In the genomic region with DNA sequence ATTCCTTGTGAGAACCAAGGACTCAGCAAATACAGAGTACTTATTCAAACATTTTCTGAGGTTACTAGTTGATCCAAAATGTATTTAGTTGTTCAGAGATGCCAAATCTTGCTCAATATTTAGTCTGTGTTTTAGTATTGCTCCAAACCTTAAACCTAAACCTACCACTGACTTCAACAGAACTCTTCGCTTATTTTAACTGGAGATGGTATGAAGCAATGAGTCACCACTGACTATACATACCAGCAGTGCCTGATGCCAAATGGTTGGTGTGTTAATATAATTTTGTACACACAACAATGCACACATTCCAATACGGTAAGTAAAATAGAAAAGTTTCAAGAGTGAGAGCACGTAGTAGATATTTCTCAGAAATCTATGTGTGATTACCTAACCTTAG, we compare ENCODE assay signal across 20 cellular contexts. TPM values are rescaled to one million over a fixed set of nuclear protein-coding genes. Genes with fewer than 3 reads are reported as not detected.
DNase-seq lines count a peak whose midpoint lies in the region; ATAC-seq, FAIRE-seq and TF ChIP-seq lines count a peak whose summit lies in the region.
"Had no signal": no experiment of that assay in that cellular context is flagged by ENCODE, and none has a peak within 500 bp of the region (broad histone marks: within the 10 kb centered on the region; RNA-seq: fewer than 3 reads in every experiment).

No MANE protein-coding gene starts in this region.

- TF ChIP-seq CTCF in CD4-positive, alpha-beta T cell (IDR thresholded peaks at IDR 0.05) = no peak
- no peak for TF ChIP-seq CTCF in choroid plexus epithelial cell (conservative IDR thresholded peaks at IDR 0.05; ENCODE audit: low read depth, low read length)

- no peak overlapping the region for H3K18ac ChIP-seq in mesenchymal stem cell (ENCODE audit: low read depth in 1 of 2, low read length in 2 of 2)

- H3K27me3 ChIP-seq in CD4-positive, alpha-beta T cell (ENCODE audit: control insufficient read depth, insufficient read depth, low read length) = no peaks in the 10 kb centered on the region
- H3K27me3 ChIP-seq in mesenchymal stem cell (ENCODE audit: control insufficient read depth in 1 of 2, insufficient read depth in 1 of 2, low read length in 2 of 2) = no peaks in the 10 kb centered on the region
- H3K27me3 ChIP-seq: uterus had no signal

- no peak overlapping the region for H3K23ac ChIP-seq in mesenchymal stem cell (ENCODE audit: low read length in 2 of 2)

- no peak overlapping the region for H2BK15ac ChIP-seq in mesenchymal stem cell (ENCODE audit: low read depth, poor library complexity, severe bottlenecking)

- no peaks in the 10 kb centered on the region for H3K36me3 Mint-ChIP-seq in CD4-positive, alpha-beta T cell (ENCODE audit: low read depth)

- intact Hi-C loops in CD4-positive, alpha-beta T cell (cut with DNase I, micrococcal nuclease) = no loop called here

- FAIRE-seq in RCC 7860 (lab: Jason Lieb, UNC) = peak; percentile 51
- FAIRE-seq: GM18507 had no signal

- no peak for ATAC-seq in CD4-positive, alpha-beta T cell (ENCODE audit: poor library complexity)
- no peak for ATAC-seq in GM19463 (IDR thresholded peaks at IDR 0.05; ENCODE audit: unreplicated experiment)
- ATAC-seq in GM18858 (IDR thresholded peaks at IDR 0.05; ENCODE audit: unreplicated experiment) = no peak
- ATAC-seq: activated CD8-positive, alpha-beta T cell treated with anti-CD3 and anti-CD28 coated beads, Interleukin-2, amount 10 ng/mL, durations not matched to agents 7 days and 5 days; activated naive CD8-positive, alpha-beta T cell treated with anti-CD3 and anti-CD28 coated beads, Interleukin-2, amount 50 U/mL, for 24 hours; left colon; stimulated activated naive CD8-positive, alpha-beta T cell treated with anti-CD3 and anti-CD28 coated beads, Interleukin-15, amount 100 ng/mL, for 72 hours had no signal

- no peak overlapping the region for H3K4me2 ChIP-seq in mesenchymal stem cell (ENCODE audit: low read length, poor library complexity, severe bottlenecking)
- H3K4me2 ChIP-seq: PC-9 had no signal

- peak overlapping the region; percentile 18 for H3K4me3 Mint-ChIP-seq in CD4-positive, alpha-beta T cell
- H3K4me3 Mint-ChIP-seq: activated CD8-positive, alpha-beta T cell treated with anti-CD3 and anti-CD28 coated beads, Interleukin-2, amount 10 ng/mL, durations not matched to agents 7 days and 5 days; activated naive CD8-positive, alpha-beta T cell treated with anti-CD3 and anti-CD28 coated beads, Interleukin-2, amount 50 U/mL, for 24 hours; stimulated activated naive CD8-positive, alpha-beta T cell treated with anti-CD3 and anti-CD28 coated beads, Interleukin-15, amount 100 ng/mL, for 72 hours had no signal

- H4K91ac ChIP-seq in mesenchymal stem cell (ENCODE audit: low read length) = no peak overlapping the region

- no peak overlapping the region for H2AK5ac ChIP-seq in mesenchymal stem cell (ENCODE audit: low read length, severe bottlenecking)

- no peak for DNase-seq in CD4-positive, alpha-beta T cell
- DNase-seq in RCC 7860 (ENCODE audit: low spot score) (no peak), choroid plexus epithelial cell (ENCODE audit: low read depth) (peak; percentile 68), mesenchymal stem cell (peak; percentile 57), SK-N-DZ (ENCODE audit: low spot score) (no peak), T-helper 2 cell (no peak)
- DNase-seq: activated CD8-positive, alpha-beta T cell treated with anti-CD3 and anti-CD28 coated beads, Interleukin-2, amount 10 ng/mL, durations not matched to agents 7 days and 5 days; activated naive CD8-positive, alpha-beta T cell treated with anti-CD3 and anti-CD28 coated beads, Interleukin-2, amount 50 U/mL, for 24 hours; cortex of kidney; erythroblast; left colon; NCI-H2081; NCI-H69; PC-9; stimulated activated naive CD8-positive, alpha-beta T cell treated with anti-CD3 and anti-CD28 coated beads, Interleukin-15, amount 100 ng/mL, for 72 hours; SW 1271; uterus had no signal

- no peak overlapping the region for H2AFZ ChIP-seq in mesenchymal stem cell (ENCODE audit: low read depth, low read length)
- H2AFZ ChIP-seq: PC-9 had no signal

- peaks cover 33% of the 10 kb centered on the region for H3K4me1 Mint-ChIP-seq in CD4-positive, alpha-beta T cell (ENCODE audit: low read depth)

- no peak overlapping the region for H4K8ac ChIP-seq in mesenchymal stem cell (ENCODE audit: low read length)

- H3K4me3 ChIP-seq in choroid plexus epithelial cell (ENCODE audit: low read depth, low read length) = no peak overlapping the region
- H3K4me3 ChIP-seq in mesenchymal stem cell (ENCODE audit: insufficient read depth in 1 of 2, low read depth in 1 of 2, low read length in 2 of 2) = no peak overlapping the region
- H3K4me3 ChIP-seq: PC-9, uterus had no signal

- H3K4me1 ChIP-seq in mesenchymal stem cell (ENCODE audit: control insufficient read depth, insufficient read depth, low read depth, low read length) = peaks cover 9% of the 10 kb centered on the region

- H3K36me3 ChIP-seq in mesenchymal stem cell (ENCODE audit: control insufficient read depth in 1 of 2, insufficient read depth in 2 of 2, low read depth in 1 of 2, low read length in 2 of 2) = no peaks in the 10 kb centered on the region
- H3K36me3 ChIP-seq: uterus had no signal

- H2BK12ac ChIP-seq in mesenchymal stem cell (ENCODE audit: low read length in 2 of 2) = no peak overlapping the region

- CTCF ChIA-PET in CD4-positive, alpha-beta T cell (lab: Charles Lee) = no interaction called here

- no peak overlapping the region for H2BK5ac ChIP-seq in mesenchymal stem cell (ENCODE audit: low read depth, low read length, poor library complexity, severe bottlenecking)

- H3K9ac ChIP-seq in mesenchymal stem cell (ENCODE audit: low read length) = no peak overlapping the region

- POLR2A ChIA-PET in CD4-positive, alpha-beta T cell (lab: Charles Lee) = no interaction called here

- H3K14ac ChIP-seq in mesenchymal stem cell (ENCODE audit: low read length in 2 of 2) = no peak overlapping the region

- no peaks in the 10 kb centered on the region for H3K9me3 Mint-ChIP-seq in CD4-positive, alpha-beta T cell
- H3K9me3 Mint-ChIP-seq: activated naive CD8-positive, alpha-beta T cell treated with anti-CD3 and anti-CD28 coated beads, Interleukin-2, amount 50 U/mL, for 24 hours; stimulated activated naive CD8-positive, alpha-beta T cell treated with anti-CD3 and anti-CD28 coated beads, Interleukin-15, amount 100 ng/mL, for 72 hours had no signal

- no peaks in the 10 kb centered on the region for H3K27me3 Mint-ChIP-seq in CD4-positive, alpha-beta T cell

- H3K4ac ChIP-seq in mesenchymal stem cell (ENCODE audit: low read depth in 1 of 2, low read length in 2 of 2) = no peak overlapping the region

- H3K79me1 ChIP-seq in mesenchymal stem cell (replicated peaks; ENCODE audit: low read length, poor library complexity, severe bottlenecking) = peaks cover 5% of the 10 kb centered on the region

- WGBS in mesenchymal stem cell = 71% methylated on average over 1 of the region's 3 CpGs

- no peak overlapping the region for H3K27ac Mint-ChIP-seq in CD4-positive, alpha-beta T cell
- H3K27ac Mint-ChIP-seq: activated CD8-positive, alpha-beta T cell treated with anti-CD3 and anti-CD28 coated beads, Interleukin-2, amount 10 ng/mL, durations not matched to agents 7 days and 5 days; activated naive CD8-positive, alpha-beta T cell treated with anti-CD3 and anti-CD28 coated beads, Interleukin-2, amount 50 U/mL, for 24 hours had no signal

- H3K9me3 ChIP-seq in CD4-positive, alpha-beta T cell (ENCODE audit: control insufficient read depth, low read length) = no peaks in the 10 kb centered on the region
- no peaks in the 10 kb centered on the region for H3K9me3 ChIP-seq in mesenchymal stem cell (ENCODE audit: control insufficient read depth, low read length)
- H3K9me3 ChIP-seq: uterus had no signal

- no peak overlapping the region for H3K27ac ChIP-seq in CD4-positive, alpha-beta T cell (ENCODE audit: low read depth, low read length)
- no peak overlapping the region for H3K27ac ChIP-seq in mesenchymal stem cell (ENCODE audit: low read length, poor library complexity, severe bottlenecking)
- H3K27ac ChIP-seq: PC-9, uterus had no signal

- H2BK120ac ChIP-seq in mesenchymal stem cell (ENCODE audit: low read depth, low read length) = no peak overlapping the region

RNA-seq across cellular contexts. Expression of a gene that starts 1.9 kb away (rescaled TPM):
- under 1 TPM; 0.38 to 0.59 TPM for total RNA-seq in CD4-positive, alpha-beta T cell
- polyA plus RNA-seq in mesenchymal stem cell (2013, experiment 1 of 2) = 2.1 TPM
- polyA plus RNA-seq in mesenchymal stem cell (2013, experiment 2 of 2) = 1.7 TPM
- polyA plus RNA-seq in SK-N-DZ (2014; cell fraction: cytosol; rRNA removed) = not detected in 2 replicates
- polyA plus RNA-seq in SK-N-DZ (2014; cell fraction: nucleus; rRNA removed) = not detected in 2 replicates

Comparison
In these comparisons a context has a peak if more than half of its experiments do, and no peak if none do; other contexts are left out.
1. DNase-seq: peak in choroid plexus epithelial cell (single experiment) and mesenchymal stem cell (single experiment); none in CD4-positive, alpha-beta T cell (0 of 10), RCC 7860 (single experiment), SK-N-DZ (single experiment) and T-helper 2 cell (0 of 5).